1 cellular context compared by ENCODE assay signal in the genomic region with DNA sequence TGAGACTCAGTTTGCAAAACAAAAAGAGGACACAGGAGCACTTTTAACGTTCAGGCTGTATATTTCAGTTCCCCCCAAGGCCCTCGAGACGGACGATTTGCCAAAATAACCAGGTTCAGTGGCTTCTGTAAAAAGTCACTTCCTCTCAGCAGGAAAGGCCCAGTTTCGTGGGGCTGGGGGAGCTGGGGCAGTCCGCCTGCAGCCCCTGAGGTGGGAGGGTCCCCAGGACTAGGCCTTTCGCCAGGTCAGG.
TF ChIP-seq lines count a peak whose summit lies in the region.

No MANE protein-coding gene starts in this region.

TF ChIP-seq in SK-N-SH treated with all-trans-retinoic acid at 6 μM for 48 hours, 23 proteins besides CTCF, POLR2A, EP300 and RAD21 (continued from another document):
- TF ChIP-seq, protein P1, sequence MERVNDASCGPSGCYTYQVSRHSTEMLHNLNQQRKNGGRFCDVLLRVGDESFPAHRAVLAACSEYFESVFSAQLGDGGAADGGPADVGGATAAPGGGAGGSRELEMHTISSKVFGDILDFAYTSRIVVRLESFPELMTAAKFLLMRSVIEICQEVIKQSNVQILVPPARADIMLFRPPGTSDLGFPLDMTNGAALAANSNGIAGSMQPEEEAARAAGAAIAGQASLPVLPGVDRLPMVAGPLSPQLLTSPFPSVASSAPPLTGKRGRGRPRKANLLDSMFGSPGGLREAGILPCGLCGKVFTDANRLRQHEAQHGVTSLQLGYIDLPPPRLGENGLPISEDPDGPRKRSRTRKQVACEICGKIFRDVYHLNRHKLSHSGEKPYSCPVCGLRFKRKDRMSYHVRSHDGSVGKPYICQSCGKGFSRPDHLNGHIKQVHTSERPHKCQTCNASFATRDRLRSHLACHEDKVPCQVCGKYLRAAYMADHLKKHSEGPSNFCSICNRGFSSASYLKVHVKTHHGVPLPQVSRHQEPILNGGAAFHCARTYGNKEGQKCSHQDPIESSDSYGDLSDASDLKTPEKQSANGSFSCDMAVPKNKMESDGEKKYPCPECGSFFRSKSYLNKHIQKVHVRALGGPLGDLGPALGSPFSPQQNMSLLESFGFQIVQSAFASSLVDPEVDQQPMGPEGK (CRISPR knock-in tag; IDR thresholded peaks at IDR 0.05; ENCODE audit: borderline replicate concordance) = no peak
- no peak for TF ChIP-seq ZNF8 (CRISPR knock-in tag; IDR thresholded peaks at IDR 0.05)
- TF ChIP-seq, protein P2, sequence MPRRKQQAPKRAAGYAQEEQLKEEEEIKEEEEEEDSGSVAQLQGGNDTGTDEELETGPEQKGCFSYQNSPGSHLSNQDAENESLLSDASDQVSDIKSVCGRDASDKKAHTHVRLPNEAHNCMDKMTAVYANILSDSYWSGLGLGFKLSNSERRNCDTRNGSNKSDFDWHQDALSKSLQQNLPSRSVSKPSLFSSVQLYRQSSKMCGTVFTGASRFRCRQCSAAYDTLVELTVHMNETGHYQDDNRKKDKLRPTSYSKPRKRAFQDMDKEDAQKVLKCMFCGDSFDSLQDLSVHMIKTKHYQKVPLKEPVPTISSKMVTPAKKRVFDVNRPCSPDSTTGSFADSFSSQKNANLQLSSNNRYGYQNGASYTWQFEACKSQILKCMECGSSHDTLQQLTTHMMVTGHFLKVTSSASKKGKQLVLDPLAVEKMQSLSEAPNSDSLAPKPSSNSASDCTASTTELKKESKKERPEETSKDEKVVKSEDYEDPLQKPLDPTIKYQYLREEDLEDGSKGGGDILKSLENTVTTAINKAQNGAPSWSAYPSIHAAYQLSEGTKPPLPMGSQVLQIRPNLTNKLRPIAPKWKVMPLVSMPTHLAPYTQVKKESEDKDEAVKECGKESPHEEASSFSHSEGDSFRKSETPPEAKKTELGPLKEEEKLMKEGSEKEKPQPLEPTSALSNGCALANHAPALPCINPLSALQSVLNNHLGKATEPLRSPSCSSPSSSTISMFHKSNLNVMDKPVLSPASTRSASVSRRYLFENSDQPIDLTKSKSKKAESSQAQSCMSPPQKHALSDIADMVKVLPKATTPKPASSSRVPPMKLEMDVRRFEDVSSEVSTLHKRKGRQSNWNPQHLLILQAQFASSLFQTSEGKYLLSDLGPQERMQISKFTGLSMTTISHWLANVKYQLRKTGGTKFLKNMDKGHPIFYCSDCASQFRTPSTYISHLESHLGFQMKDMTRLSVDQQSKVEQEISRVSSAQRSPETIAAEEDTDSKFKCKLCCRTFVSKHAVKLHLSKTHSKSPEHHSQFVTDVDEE (CRISPR knock-in tag; IDR thresholded peaks at IDR 0.05) = no peak
